Comparison of ENCODE assay signal across 9 cellular contexts in genomic region chr6:106446287-106446885, GRCh38.
A peak's percentile ranks its signal among the peaks of the same experiment; 100 is the strongest.
DNase-seq lines count a peak whose midpoint lies in the region; FAIRE-seq and TF ChIP-seq lines count a peak whose summit lies in the region.
"Had no signal": no experiment of that assay in that cellular context is flagged by ENCODE, and none has a peak within 500 bp of the region (broad histone marks: within the 10 kb centered on the region; RNA-seq: fewer than 3 reads in every experiment).

No MANE protein-coding gene starts in this region.

- no peaks in the 10 kb centered on the region for H3K9me3 Mint-ChIP-seq in neural progenitor cell

- H3K4me3 ChIP-seq in cardiac fibroblast (replicated peaks in 1 of 2; ENCODE audit: low read depth in 2 of 2, low read length in 2 of 2) (no peak overlapping the region), neural progenitor cell (no peak overlapping the region), SJCRH30 (no peak overlapping the region)
- H3K4me3 ChIP-seq: SJSA1 had no signal

- H3K27me3 ChIP-seq in neural progenitor cell (no peaks in the 10 kb centered on the region), SJCRH30 (no peaks in the 10 kb centered on the region)

- FAIRE-seq in HTR-8/SVneo (lab: Jason Lieb, UNC), result no peak

- DNase-seq in GF-D8 (lab: John Stamatoyannopoulos, UW) (peak; percentile 5), NCI-H1417 (lab: John Stamatoyannopoulos, UW) (peak; percentile 2 to 75 (median 30)), cardiac fibroblast (ENCODE audit: low read depth in 2 of 2) (peak; percentile 31 to 42), neural progenitor cell (ENCODE audit: low spot score) (no peak), HPDE6-E6E7 (ENCODE audit: extremely low spot score) (no peak), HTR-8/SVneo (ENCODE audit: insufficient read length, low spot score) (no peak), SJCRH30 (no peak)
- no peak for DNase-seq in activated T-cell treated with anti-CD3 and anti-CD28 coated beads, Interleukin-2, amount 50 U/mL, for 48 hours

- H3K4me1 ChIP-seq in neural progenitor cell (no peaks in the 10 kb centered on the region), SJCRH30 (no peaks in the 10 kb centered on the region)

- H3K36me3 Mint-ChIP-seq in neural progenitor cell, result no peaks in the 10 kb centered on the region

- no peak overlapping the region for H3K4me2 ChIP-seq in neural progenitor cell

- H3K9me3 ChIP-seq in neural progenitor cell (ENCODE audit: low read depth), result no peaks in the 10 kb centered on the region
- H3K9me3 ChIP-seq in SJCRH30 (replicated peaks), result no peaks in the 10 kb centered on the region
- H3K9me3 ChIP-seq: SJSA1 had no signal

- H3F3A ChIP-seq in neural progenitor cell (ENCODE audit: low read depth), result no peaks in the 10 kb centered on the region

- peaks cover 3% of the 10 kb centered on the region for H3K27me3 Mint-ChIP-seq in neural progenitor cell (ENCODE audit: insufficient read depth, low read depth)

- no peak overlapping the region for H3K9ac ChIP-seq in neural progenitor cell

- no peaks in the 10 kb centered on the region for H3K36me3 ChIP-seq in neural progenitor cell
- H3K36me3 ChIP-seq in SJCRH30, result no peaks in the 10 kb centered on the region
- H3K36me3 ChIP-seq: SJSA1 had no signal

- no peaks in the 10 kb centered on the region for H3K4me1 Mint-ChIP-seq in neural progenitor cell

- H3K27ac ChIP-seq in neural progenitor cell (no peak overlapping the region), SJCRH30 (no peak overlapping the region)
- H3K27ac ChIP-seq: SJSA1 had no signal

- no peak overlapping the region for H3K27ac Mint-ChIP-seq in neural progenitor cell

- TF ChIP-seq CTCF in cardiac fibroblast (IDR thresholded peaks at IDR 0.05; ENCODE audit: low read depth, low read length), result peak; percentile 28
- TF ChIP-seq CTCF in neural progenitor cell (IDR thresholded peaks at IDR 0.05), result peak; percentile 61

- no peak overlapping the region for H3K4me3 Mint-ChIP-seq in neural progenitor cell

- H3K79me2 ChIP-seq in neural progenitor cell (ENCODE audit: low read depth), result no peaks in the 10 kb centered on the region

- H2AFZ ChIP-seq in neural progenitor cell (replicated peaks), result no peak overlapping the region

- H4K20me1 ChIP-seq in neural progenitor cell (ENCODE audit: low read depth), result no peaks in the 10 kb centered on the region

Comparison
In these comparisons a context has a peak if more than half of its experiments do, and no peak if none do; other contexts are left out.
1. DNase-seq: peak in GF-D8 (single experiment), NCI-H1417 (3 of 3) and cardiac fibroblast (2 of 2); none in neural progenitor cell (single experiment), activated T-cell treated with anti-CD3 and anti-CD28 coated beads, Interleukin-2, amount 50 U/mL, for 48 hours (0 of 2), HPDE6-E6E7 (single experiment), HTR-8/SVneo (single experiment) and SJCRH30 (0 of 2).